In genomic region chr7:99389772-99390171, GRCh38 we compare ENCODE assay signal across 27 cellular contexts.
"Had no signal": no experiment of that assay in that cellular context is flagged by ENCODE, and none has a peak within 500 bp of the region (broad histone marks: within the 10 kb centered on the region; RNA-seq: fewer than 3 reads in every experiment).

No MANE protein-coding gene starts in this region.

- H3K9me3 Mint-ChIP-seq: effector memory CD8-positive, alpha-beta T cell; memory B cell; natural killer cell; neural crest cell; stimulated activated naive CD8-positive, alpha-beta T cell treated with anti-CD3 and anti-CD28 coated beads, Interleukin-15, amount 100 ng/mL, for 72 hours had no signal

- H3K27ac Mint-ChIP-seq: memory B cell, natural killer cell, progenitor cell of endocrine pancreas had no signal

- H3K4me3 Mint-ChIP-seq: effector memory CD8-positive, alpha-beta T cell; memory B cell; natural killer cell; stimulated activated naive CD8-positive, alpha-beta T cell treated with anti-CD3 and anti-CD28 coated beads, Interleukin-15, amount 100 ng/mL, for 72 hours had no signal

- ATAC-seq: effector memory CD8-positive, alpha-beta T cell; heart right ventricle; left colon; natural killer cell; stimulated activated naive CD8-positive, alpha-beta T cell treated with anti-CD3 and anti-CD28 coated beads, Interleukin-15, amount 100 ng/mL, for 72 hours; upper lobe of right lung had no signal

- H3K79me2 ChIP-seq: parathyroid adenoma had no signal

- H3K27me3 Mint-ChIP-seq: effector memory CD8-positive, alpha-beta T cell; memory B cell; progenitor cell of endocrine pancreas; stimulated activated naive CD8-positive, alpha-beta T cell treated with anti-CD3 and anti-CD28 coated beads, Interleukin-15, amount 100 ng/mL, for 72 hours had no signal

- H3K27me3 ChIP-seq: esophagus squamous epithelium, heart right ventricle, spleen, suprapubic skin, transverse colon, upper lobe of right lung, uterus had no signal

- H3K9ac ChIP-seq: parathyroid adenoma had no signal

- DNase-seq: effector memory CD8-positive, alpha-beta T cell; erythroblast; esophagus squamous epithelium; foreskin melanocyte; glutamatergic neuron; heart right ventricle; hippocampal formation; kidney glomerular epithelial cell; left colon; left ventricle myocardium inferior; natural killer cell; spleen; stimulated activated naive CD4-positive, alpha-beta T cell; stimulated activated naive CD8-positive, alpha-beta T cell treated with anti-CD3 and anti-CD28 coated beads, Interleukin-15, amount 100 ng/mL, for 72 hours; transverse colon; upper lobe of right lung; uterus had no signal

- H3K36me3 Mint-ChIP-seq: natural killer cell had no signal

- H2AFZ ChIP-seq: parathyroid adenoma had no signal

- H3K9me3 ChIP-seq: esophagus squamous epithelium, heart right ventricle, left ventricle myocardium inferior, spleen, suprapubic skin, transverse colon, upper lobe of right lung, uterus had no signal

- H3K27ac ChIP-seq: coronary artery, esophagus squamous epithelium, heart right ventricle, left ventricle myocardium inferior, parathyroid adenoma, skin epidermis, suprapubic skin, transverse colon, upper lobe of right lung, uterus had no signal

- H3K36me3 ChIP-seq: uterus had no signal

- FAIRE-seq: endometrium, islet of Langerhans had no signal

- H3K4me3 ChIP-seq: coronary artery, esophagus squamous epithelium, heart right ventricle, left ventricle myocardium inferior, lung, skin epidermis, spleen, suprapubic skin, transverse colon, upper lobe of right lung, uterus had no signal
